In the genomic region with DNA sequence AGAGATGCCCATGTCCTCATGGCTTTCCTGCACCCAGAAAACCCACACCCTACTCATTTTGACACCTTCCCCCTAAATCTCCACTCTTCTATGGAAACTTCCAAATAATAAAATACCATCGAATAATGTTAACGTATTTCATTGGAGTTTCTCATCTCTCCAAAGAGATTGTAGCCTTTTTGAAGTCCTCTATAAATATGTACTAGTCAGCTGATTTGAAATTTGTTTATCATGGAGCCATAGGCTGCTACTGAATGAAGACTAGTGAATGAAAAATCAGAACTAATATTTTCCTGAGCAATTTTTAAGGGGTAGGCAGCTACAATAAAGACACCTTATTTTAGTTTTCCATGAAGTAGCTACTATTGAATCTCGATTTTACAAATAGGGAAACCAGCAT, we compare ENCODE assay signal across 20 cellular contexts.
DNase-seq lines count a peak whose midpoint lies in the region; ATAC-seq, FAIRE-seq and TF ChIP-seq lines count a peak whose summit lies in the region.
"Had no signal": no experiment of that assay in that cellular context is flagged by ENCODE, and none has a peak within 500 bp of the region (broad histone marks: within the 10 kb centered on the region; RNA-seq: fewer than 3 reads in every experiment).

No MANE protein-coding gene starts in this region.

- H3K4me3 ChIP-seq in A549 (no peak overlapping the region), BLaER1 (no peak overlapping the region), SJSA1 (no peak overlapping the region)
- no peak overlapping the region for H3K4me3 ChIP-seq in effector memory CD4-positive, alpha-beta T cell (ENCODE audit: insufficient read depth, low read depth, low read length, poor library complexity, severe bottlenecking)
- H3K4me3 ChIP-seq: BLaER1 treated with 17β-estradiol and CSF1 and Interleukin-3, amounts not matched to agents 10 nM and 100 nM; GM12878; GM23248 had no signal

- no peak for TF ChIP-seq POLR2A in A549 (IDR thresholded peaks at IDR 0.05; ENCODE audit: low read length)

- no peak for TF ChIP-seq CTCF in A549 (IDR thresholded peaks at IDR 0.05)

- H3K9me3 ChIP-seq in A549 (no peaks in the 10 kb centered on the region), BLaER1 (no peaks in the 10 kb centered on the region), SJSA1 (replicated peaks) (no peaks in the 10 kb centered on the region)
- H3K9me3 ChIP-seq in effector memory CD4-positive, alpha-beta T cell (ENCODE audit: control insufficient read depth, low read length): no peaks in the 10 kb centered on the region
- H3K9me3 ChIP-seq: BLaER1 treated with 17β-estradiol and CSF1 and Interleukin-3, amounts not matched to agents 10 nM and 100 nM had no signal

- CTCF ChIA-PET in A549 (lab: Yijun Ruan, JAX): interaction anchor here (1.0 to 5.8 kb wide), 6 partner anchors 8 to 223 kb away, joined by 3 to 30 read pairs (median 4); no protein-coding TSS in a partner anchor

- no peaks in the 10 kb centered on the region; the same call in 1 of the 2 replicates for H4K20me1 ChIP-seq in BLaER1
- H4K20me1 ChIP-seq: BLaER1 treated with 17β-estradiol and CSF1 and Interleukin-3, amounts not matched to agents 10 nM and 100 nM had no signal

- TF ChIP-seq RAD21 in A549 (conservative IDR thresholded peaks at IDR 0.05 in 1 of 2, IDR thresholded peaks at IDR 0.05 in 1 of 2): no peak

- DNase-seq in A549 (ENCODE audit: low read depth in 1 of 2, low spot score in 1 of 2): no peak
- DNase-seq in SJSA1 (ENCODE audit: low read depth in 1 of 2, low spot score in 2 of 2): no peak
- no peak for DNase-seq in NCI-H2227 treated with DMSO at 0.1 percent for 48 hours (lab: John Stamatoyannopoulos, UW)
- DNase-seq in effector memory CD4-positive, alpha-beta T cell: no peak
- DNase-seq: CD4-positive, alpha-beta T cell; CD8-positive, alpha-beta memory T cell; DMS 273 treated with DMSO at 0.1 percent for 48 hours; DMS79; EL; GDM1; GM23248; H7; HCEC 1CT had no signal

- no peak overlapping the region for H3K9ac ChIP-seq in BLaER1
- H3K9ac ChIP-seq: BLaER1 treated with 17β-estradiol and CSF1 and Interleukin-3, amounts not matched to agents 10 nM and 100 nM; GM23248 had no signal

- H3K36me3 ChIP-seq in BLaER1 (peaks cover 90% of the 10 kb centered on the region), SJSA1 (peaks cover 2% of the 10 kb centered on the region; the same call in 1 of the 2 replicates)
- no peaks in the 10 kb centered on the region for H3K36me3 ChIP-seq in effector memory CD4-positive, alpha-beta T cell (ENCODE audit: control insufficient read depth, insufficient read depth, low read length)

- no peak for TF ChIP-seq EP300 in A549 (IDR thresholded peaks at IDR 0.05)

- H3K4me2 ChIP-seq in A549 (no peak overlapping the region), BLaER1 (peak overlapping the region; percentile 2)

- H3K27me3 ChIP-seq in BLaER1: no peaks in the 10 kb centered on the region
- H3K27me3 ChIP-seq in SJSA1 (replicated peaks): no peaks in the 10 kb centered on the region
- no peaks in the 10 kb centered on the region for H3K27me3 ChIP-seq in effector memory CD4-positive, alpha-beta T cell (replicated peaks; ENCODE audit: control insufficient read depth, insufficient read depth, low read length, poor library complexity, severe bottlenecking)
- H3K27me3 ChIP-seq: BLaER1 treated with 17β-estradiol and CSF1 and Interleukin-3, amounts not matched to agents 10 nM and 100 nM had no signal

- H3K4me1 ChIP-seq in A549 (peaks cover 68% of the 10 kb centered on the region), BLaER1 (peaks cover 22% of the 10 kb centered on the region), SJSA1 (replicated peaks) (peaks cover 79% of the 10 kb centered on the region)
- no peaks in the 10 kb centered on the region for H3K4me1 ChIP-seq in effector memory CD4-positive, alpha-beta T cell (ENCODE audit: control insufficient read depth, insufficient read depth, low read length, poor library complexity, severe bottlenecking)

- WGBS in A549 (ENCODE audit: missing lambda C conversion rate): 75% methylated on average over 3 of the region's 3 CpGs

- FAIRE-seq in A549 (lab: Jason Lieb, UNC): no peak
- FAIRE-seq: D721Med, GM19239, H1 had no signal

- H3K27ac ChIP-seq in A549 (peak overlapping the region; percentile 84 to 89; a peak in 4 of 6 replicates), BLaER1 (no peak overlapping the region), SJSA1 (peak overlapping the region; percentile 92)
- H3K27ac ChIP-seq in effector memory CD4-positive, alpha-beta T cell (ENCODE audit: insufficient read depth, low read length, poor library complexity, severe bottlenecking): no peak overlapping the region
- H3K27ac ChIP-seq: BLaER1 treated with 17β-estradiol and CSF1 and Interleukin-3, amounts not matched to agents 10 nM and 100 nM; GM23248 had no signal

- POLR2A ChIA-PET in A549 (lab: Yijun Ruan, JAX): interaction anchor here (1.0 kb wide), 1 partner anchor 9 kb away, joined by 3 read pairs; no protein-coding TSS in a partner anchor

- no peak for ATAC-seq in A549
- no peak for ATAC-seq in SK-N-SH treated with all-trans-retinoic acid at 6 μM for 48 hours
- ATAC-seq: GM12878 had no signal

TF ChIP-seq in A549, 52 proteins besides CTCF, POLR2A, EP300 and RAD21:
- TF ChIP-seq POLR2AphosphoS2 (conservative IDR thresholded peaks at IDR 0.05; ENCODE audit: low read length) (no peak), MAFK (IDR thresholded peaks at IDR 0.05; ENCODE audit: partially characterized antibody) (peak; percentile 58)
- TF ChIP-seq, protein P1, sequence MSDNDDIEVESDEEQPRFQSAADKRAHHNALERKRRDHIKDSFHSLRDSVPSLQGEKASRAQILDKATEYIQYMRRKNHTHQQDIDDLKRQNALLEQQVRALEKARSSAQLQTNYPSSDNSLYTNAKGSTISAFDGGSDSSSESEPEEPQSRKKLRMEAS (IDR thresholded peaks at IDR 0.05): no peak
TF ChIP-seq in A549: peak in this region for 1.

TF ChIP-seq in SK-N-SH treated with all-trans-retinoic acid at 6 μM for 48 hours, 23 proteins besides CTCF, POLR2A, EP300 and RAD21:
- TF ChIP-seq ZC3H10 (CRISPR knock-in tag; IDR thresholded peaks at IDR 0.05) (no peak), ZFP30 (CRISPR knock-in tag; IDR thresholded peaks at IDR 0.05) (no peak), ZNF8 (CRISPR knock-in tag; IDR thresholded peaks at IDR 0.05) (no peak), ZFP3 (CRISPR knock-in tag; IDR thresholded peaks at IDR 0.05) (no peak), PPARA (CRISPR knock-in tag; IDR thresholded peaks at IDR 0.05; ENCODE audit: borderline replicate concordance) (no peak)
- TF ChIP-seq, protein P2, sequence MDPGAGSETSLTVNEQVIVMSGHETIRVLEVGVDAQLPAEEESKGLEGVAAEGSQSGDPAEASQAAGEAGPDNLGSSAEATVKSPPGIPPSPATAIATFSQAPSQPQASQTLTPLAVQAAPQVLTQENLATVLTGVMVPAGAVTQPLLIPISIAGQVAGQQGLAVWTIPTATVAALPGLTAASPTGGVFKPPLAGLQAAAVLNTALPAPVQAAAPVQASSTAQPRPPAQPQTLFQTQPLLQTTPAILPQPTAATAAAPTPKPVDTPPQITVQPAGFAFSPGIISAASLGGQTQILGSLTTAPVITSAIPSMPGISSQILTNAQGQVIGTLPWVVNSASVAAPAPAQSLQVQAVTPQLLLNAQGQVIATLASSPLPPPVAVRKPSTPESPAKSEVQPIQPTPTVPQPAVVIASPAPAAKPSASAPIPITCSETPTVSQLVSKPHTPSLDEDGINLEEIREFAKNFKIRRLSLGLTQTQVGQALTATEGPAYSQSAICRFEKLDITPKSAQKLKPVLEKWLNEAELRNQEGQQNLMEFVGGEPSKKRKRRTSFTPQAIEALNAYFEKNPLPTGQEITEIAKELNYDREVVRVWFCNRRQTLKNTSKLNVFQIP (CRISPR knock-in tag; IDR thresholded peaks at IDR 0.05; ENCODE audit: borderline replicate concordance, low read depth): no peak
TF ChIP-seq in SK-N-SH treated with all-trans-retinoic acid at 6 μM for 48 hours: peak in this region for 0.

Comparison
In these comparisons a context has a peak if more than half of its experiments do, and no peak if none do; other contexts are left out.
1. H3K27ac ChIP-seq: peak in A549 (2 of 2) and SJSA1 (single experiment); none in BLaER1 (single experiment) and effector memory CD4-positive, alpha-beta T cell (single experiment).